Comparison of ENCODE assay signal across 8 cellular contexts in genomic region chr9:133742849-133743444, GRCh38. TPM values are rescaled to one million over a fixed set of nuclear protein-coding genes. Genes with fewer than 3 reads are reported as not detected.
A peak's percentile ranks its signal among the peaks of the same experiment; 100 is the strongest.
DNase-seq lines count a peak whose midpoint lies in the region; ATAC-seq and TF ChIP-seq lines count a peak whose summit lies in the region.

No MANE protein-coding gene starts in this region.

- no peak overlapping the region for H3K27ac ChIP-seq in left ventricle myocardium inferior (replicated peaks)

- peaks cover 7% of the 10 kb centered on the region for H3K4me1 ChIP-seq in left ventricle myocardium inferior

- ATAC-seq in GM21447 (IDR thresholded peaks at IDR 0.05; ENCODE audit: unreplicated experiment) (peak; percentile 65), GM18861 (IDR thresholded peaks at IDR 0.05; ENCODE audit: unreplicated experiment) (no peak)

- no peaks in the 10 kb centered on the region for H3K9me3 ChIP-seq in left ventricle myocardium inferior (replicated peaks)

- DNase-seq in AML-193 (lab: John Stamatoyannopoulos, UW) (peak; percentile 35 to 49), NCI-H1436 (lab: John Stamatoyannopoulos, UW) (peak; percentile 65), T-helper 1 cell (peak; percentile 38 to 70 (median 53)), amniotic epithelial cell (ENCODE audit: low read depth) (peak; percentile 46), left ventricle myocardium inferior (peak; percentile 71), retinal pigment epithelial cell (ENCODE audit: low read depth) (no peak)

- intact Hi-C loops in left ventricle myocardium inferior (cut with micrococcal nuclease): no loop called here

- H3K4me3 ChIP-seq in left ventricle myocardium inferior (no peak overlapping the region), retinal pigment epithelial cell (ENCODE audit: low read length) (no peak overlapping the region)

- H3K36me3 ChIP-seq in left ventricle myocardium inferior: no peaks in the 10 kb centered on the region

- TF ChIP-seq CTCF in left ventricle myocardium inferior (IDR thresholded peaks at IDR 0.05; ENCODE audit: borderline replicate concordance) (peak; percentile 99), retinal pigment epithelial cell (conservative IDR thresholded peaks at IDR 0.05; ENCODE audit: low read depth, low read length) (peak; percentile 99)

- peaks cover 51% of the 10 kb centered on the region for H3K27me3 ChIP-seq in left ventricle myocardium inferior (ENCODE audit: low read depth)

RNA-seq across cellular contexts. Expression of gene SARDH, which starts 4.8 kb away (rescaled TPM):
- total RNA-seq in left ventricle myocardium inferior: 0.63 TPM
